ENCODE assay signal across 1 cellular context in genomic region chr12:78651755-78652154, GRCh38.
TF ChIP-seq lines count a peak whose summit lies in the region.

No MANE protein-coding gene starts in this region.

TF ChIP-seq in SK-N-SH treated with all-trans-retinoic acid at 6 μM for 48 hours, 23 proteins besides CTCF, POLR2A, EP300 and RAD21 (continued from another document):
- TF ChIP-seq CREB5 (CRISPR knock-in tag; IDR thresholded peaks at IDR 0.05; ENCODE audit: low read depth) (no peak), TOX (CRISPR knock-in tag; IDR thresholded peaks at IDR 0.05; ENCODE audit: borderline replicate concordance) (no peak), TCF4 (CRISPR knock-in tag; IDR thresholded peaks at IDR 0.05; ENCODE audit: borderline replicate concordance) (no peak), CSRNP3 (CRISPR knock-in tag; IDR thresholded peaks at IDR 0.05) (no peak), ZFP30 (CRISPR knock-in tag; IDR thresholded peaks at IDR 0.05) (no peak)
